In the genomic region with DNA sequence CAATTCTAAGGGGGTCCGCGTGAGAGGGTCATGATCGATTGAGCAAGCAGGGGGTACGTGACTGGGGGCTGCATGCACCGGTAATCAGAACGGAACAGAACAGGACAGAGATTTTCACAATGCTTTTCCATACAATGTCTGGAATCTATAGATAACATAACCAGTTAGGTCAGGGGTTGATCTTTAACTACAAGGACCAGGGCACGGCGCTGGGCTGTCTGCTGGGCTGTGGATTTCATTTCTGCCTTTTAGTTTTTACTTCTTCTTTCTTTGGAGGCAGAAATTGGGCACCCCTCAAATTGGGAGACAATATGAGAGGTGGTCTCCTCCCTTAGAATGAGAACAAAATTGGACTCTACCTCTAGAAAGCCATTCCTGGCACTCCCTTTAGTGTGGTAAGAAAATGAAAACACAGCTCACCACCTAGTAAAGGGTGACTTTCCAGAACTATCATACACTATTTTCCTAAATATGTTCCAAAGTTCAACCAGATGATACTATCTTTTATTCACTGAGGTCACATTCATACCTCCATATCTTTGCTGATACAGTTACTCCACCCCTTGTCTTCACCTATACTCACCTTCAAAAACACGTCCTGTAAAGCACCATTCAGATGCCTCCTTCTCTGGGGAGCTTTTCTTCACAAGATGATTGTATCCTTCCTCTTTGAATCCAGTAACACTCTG, we compare ENCODE assay signal across 23 cellular contexts.
"Had no signal": no experiment of that assay in that cellular context is flagged by ENCODE, and none has a peak within 500 bp of the region (broad histone marks: within the 10 kb centered on the region; RNA-seq: fewer than 3 reads in every experiment).

No MANE protein-coding gene starts in this region.

- H3K4me1 ChIP-seq: esophagus squamous epithelium, heart right ventricle, spleen, upper lobe of left lung, vagina had no signal

- H3K4me1 Mint-ChIP-seq: central memory CD8-positive, alpha-beta T cell; naive thymus-derived CD8-positive, alpha-beta T cell had no signal

- H3K36me3 Mint-ChIP-seq: activated naive CD8-positive, alpha-beta T cell; naive thymus-derived CD8-positive, alpha-beta T cell had no signal

- H3K27ac Mint-ChIP-seq: activated naive CD8-positive, alpha-beta T cell; naive thymus-derived CD8-positive, alpha-beta T cell; T-helper 2 cell treated with Interferon-gamma antibody and Interleukin-4, amounts not matched to agents 5 μg/mL and 100 μg/mL, for 36 hours had no signal

- H3K27me3 ChIP-seq: esophagus squamous epithelium, heart right ventricle, spleen, upper lobe of left lung, vagina had no signal

- H3K27me3 Mint-ChIP-seq: activated naive CD8-positive, alpha-beta T cell; central memory CD8-positive, alpha-beta T cell; naive thymus-derived CD8-positive, alpha-beta T cell had no signal

- H3K9me3 ChIP-seq: esophagus squamous epithelium, heart right ventricle, spleen, thoracic aorta, upper lobe of left lung, vagina had no signal

- H3K4me3 Mint-ChIP-seq: activated naive CD8-positive, alpha-beta T cell; central memory CD8-positive, alpha-beta T cell; naive thymus-derived CD8-positive, alpha-beta T cell; T-helper 2 cell treated with Interferon-gamma antibody and Interleukin-4, amounts not matched to agents 5 μg/mL and 100 μg/mL, for 36 hours had no signal

- H3K36me3 ChIP-seq: esophagus squamous epithelium, heart right ventricle, spleen, thoracic aorta, upper lobe of left lung, vagina had no signal

- H3K4me3 ChIP-seq: esophagus squamous epithelium, heart right ventricle, spleen, thoracic aorta, upper lobe of left lung, vagina had no signal

- DNase-seq: activated CD4-positive, alpha-beta T cell treated with anti-CD3 and anti-CD28 coated beads for 48 hours; activated CD4-positive, alpha-beta T cell treated with anti-CD3 and anti-CD28 coated beads, Interleukin-2, amount 50 U/mL, for 48 hours; activated CD8-positive, alpha-beta memory T cell treated with anti-CD3 and anti-CD28 coated beads for 24 hours; activated effector memory CD4-positive, alpha-beta T cell treated with Interleukin-2 at 50 U/mL for 16 hours; activated naive CD4-positive, alpha-beta T cell treated with Interleukin-2 at 50 U/mL for 16 hours; anterior cingulate cortex; dermis blood vessel endothelial cell; effector CD4-positive, alpha-beta T cell; esophagus squamous epithelium; foreskin melanocyte; heart right ventricle; left ventricle myocardium superior; naive thymus-derived CD8-positive, alpha-beta T cell; spleen; stimulated activated naive CD8-positive, alpha-beta T cell treated with anti-CD3 and anti-CD28 coated beads, Interleukin-15, Interleukin-2, amounts not matched to agents 100 U/mL and 50 U/mL, for 24 hours; T-helper 1 cell; upper lobe of left lung had no signal

- H3K27ac ChIP-seq: epithelial cell of prostate, esophagus squamous epithelium, heart right ventricle, spleen, thoracic aorta, upper lobe of left lung, vagina had no signal
